1 cellular context compared by ENCODE assay signal in genomic region chr1:201504799-201505504, GRCh38.
TF ChIP-seq lines count a peak whose summit lies in the region.

No MANE protein-coding gene starts in this region.

TF ChIP-seq in endothelial cell of umbilical vein, 7 proteins besides CTCF, POLR2A, EP300 and RAD21:
- TF ChIP-seq FOS (IDR thresholded peaks at IDR 0.05; ENCODE audit: borderline replicate concordance, insufficient read depth, low read length) (no peak), EZH2 (IDR thresholded peaks at IDR 0.05; ENCODE audit: borderline replicate concordance, low read depth, low read length, severe bottlenecking) (no peak), MYC (IDR thresholded peaks at IDR 0.05; ENCODE audit: low read depth, low read length) (no peak)
